Comparison of ENCODE assay signal across 1 cellular context in the genomic region with DNA sequence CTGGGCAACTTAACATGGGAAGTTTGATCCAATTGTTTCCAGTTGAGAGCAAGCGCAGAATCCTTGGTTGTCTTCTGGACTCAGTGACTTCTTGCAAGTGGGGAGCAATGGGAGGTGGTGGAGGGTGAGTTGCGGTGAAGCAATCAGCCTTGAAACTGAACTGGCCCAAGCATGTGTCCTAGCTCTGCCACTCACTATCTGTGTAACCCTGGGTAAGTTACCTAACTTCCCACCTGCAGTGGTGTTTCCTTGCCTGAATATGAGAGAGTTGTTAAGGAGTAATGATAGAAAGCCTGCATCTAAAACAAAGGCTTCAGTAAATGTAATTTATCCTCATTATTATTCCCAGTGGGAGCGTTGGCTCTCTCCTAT.
TF ChIP-seq lines count a peak whose summit lies in the region.

No MANE protein-coding gene starts in this region.

TF ChIP-seq in H1, 55 proteins besides CTCF, POLR2A, EP300 and RAD21 (continued from another document):
- TF ChIP-seq NANOG (IDR thresholded peaks at IDR 0.05; ENCODE audit: insufficient read depth, low read depth, low read length, poor library complexity, severe bottlenecking): no peak
- TF ChIP-seq CHD2 (IDR thresholded peaks at IDR 0.05; ENCODE audit: low read length): no peak
- TF ChIP-seq KDM5A (IDR thresholded peaks at IDR 0.05; ENCODE audit: low read length): no peak
- TF ChIP-seq BRCA1 (IDR thresholded peaks at IDR 0.05; ENCODE audit: low read depth, low read length): no peak
- no peak for TF ChIP-seq CEBPB (IDR thresholded peaks at IDR 0.05; ENCODE audit: low read depth, low read length)
- TF ChIP-seq HDAC2 (IDR thresholded peaks at IDR 0.05; ENCODE audit: borderline replicate concordance in 1 of 2, low read depth in 2 of 2, low read length in 2 of 2): no peak
- no peak for TF ChIP-seq NRF1 (IDR thresholded peaks at IDR 0.05; ENCODE audit: low read depth, low read length)
- no peak for TF ChIP-seq MAFK (IDR thresholded peaks at IDR 0.05; ENCODE audit: low read depth, low read length)
- no peak for TF ChIP-seq KDM1A (IDR thresholded peaks at IDR 0.05; ENCODE audit: borderline replicate concordance, low read length)
